8 cellular contexts compared by ENCODE assay signal in genomic region chr14:67514203-67514607, GRCh38. TPM values are rescaled to one million over a fixed set of nuclear protein-coding genes. Genes with fewer than 3 reads are reported as not detected.
DNase-seq lines count a peak whose midpoint lies in the region; TF ChIP-seq lines count a peak whose summit lies in the region.

No MANE protein-coding gene starts in this region.

- H3K4me1 Mint-ChIP-seq in activated naive CD8-positive, alpha-beta T cell (ENCODE audit: low read depth), result peaks cover 25% of the 10 kb centered on the region

- TF ChIP-seq POLR2A in stomach (IDR thresholded peaks at IDR 0.05), result no peak

- H3K9me3 Mint-ChIP-seq in activated naive CD8-positive, alpha-beta T cell (ENCODE audit: low read depth), result no peaks in the 10 kb centered on the region

- no peaks in the 10 kb centered on the region for H3K36me3 ChIP-seq in stomach

- TF ChIP-seq EP300 in stomach (IDR thresholded peaks at IDR 0.05), result no peak

- peaks cover 0 to 10% (median 0%) of the 10 kb centered on the region in 3 donors for H3K27me3 ChIP-seq in stomach

- H3K27ac ChIP-seq in stomach, result peak overlapping the region in 4 of 5 donors; percentile 71 to 85 (median 77)

- peak; percentile 28 for DNase-seq in NCI-H1694 treated with DMSO at 0.1 percent for 48 hours (lab: John Stamatoyannopoulos, UW)
- DNase-seq in NCI-H1694 (lab: John Stamatoyannopoulos, UW), result no peak
- no peak for DNase-seq in stomach
- DNase-seq in SW480 (ENCODE audit: low spot score), result no peak
- DNase-seq in SW 1271 (lab: John Stamatoyannopoulos, UW), result no peak
- DNase-seq in activated naive CD4-positive, alpha-beta T cell treated with Interleukin-2 at 50 U/mL for 16 hours, result no peak

- TF ChIP-seq CTCF in stomach (IDR thresholded peaks at IDR 0.05), result no peak

- H3K36me3 Mint-ChIP-seq in activated naive CD8-positive, alpha-beta T cell, result no peaks in the 10 kb centered on the region

- intact Hi-C loops in stomach (cut with DNase I; ENCODE audit: low total_unique reads), result no loop called here

- H3K27me3 Mint-ChIP-seq in activated naive CD8-positive, alpha-beta T cell, result no peaks in the 10 kb centered on the region

- peaks cover 12 to 30% (median 22%) of the 10 kb centered on the region in 4 donors for H3K4me1 ChIP-seq in stomach

- H3K27ac Mint-ChIP-seq in activated naive CD8-positive, alpha-beta T cell, result peak overlapping the region; percentile 28

- 12 to 40% (median 31%) methylated on average over 6 to 9 of the region's 9 CpGs for WGBS in stomach, 5 donors

- H3K4me3 Mint-ChIP-seq in activated naive CD8-positive, alpha-beta T cell, result peak overlapping the region; percentile 82

- H3K4me3 ChIP-seq in iPS-18c (ENCODE audit: insufficient read depth, low read depth, low read length) (peak overlapping the region; percentile 73; the same call in 1 of the 2 replicates), stomach (peak overlapping the region; percentile 89 to 100 (median 96))

- H3K9me3 ChIP-seq in iPS-18c (ENCODE audit: control insufficient read depth, insufficient read depth, low read length) (peaks cover 2% of the 10 kb centered on the region), stomach (no peaks in the 10 kb centered on the region)

RNA-seq across cellular contexts. Expression of gene PLEKHH1, which starts 18.9 kb away (rescaled TPM):
- total RNA-seq in stomach, result 100 to 1,000 TPM in 2 of 5 donors, 10 to 100 TPM in 3; 24.0 to 136 (median 46.1) TPM
- 10 to 100 TPM in 1 of 3 donors, 1 to 10 TPM in 2; 3.8 to 10.3 (median 8.8) TPM for polyA plus RNA-seq in stomach

RNA-seq across cellular contexts. Expression of gene TMEM229B, which starts 25.7 kb away (rescaled TPM):
- total RNA-seq in stomach, result 10 to 100 TPM in 1 of 5 donors, 1 to 10 TPM in 2, under 1 TPM in 1, not detected in 1; 0.14 to 15.6 (median 2.2) TPM
- 1 to 10 TPM in 1 of 3 donors, under 1 TPM in 2; 0.55 to 1.4 (median 0.76) TPM for polyA plus RNA-seq in stomach
